In the genomic region with DNA sequence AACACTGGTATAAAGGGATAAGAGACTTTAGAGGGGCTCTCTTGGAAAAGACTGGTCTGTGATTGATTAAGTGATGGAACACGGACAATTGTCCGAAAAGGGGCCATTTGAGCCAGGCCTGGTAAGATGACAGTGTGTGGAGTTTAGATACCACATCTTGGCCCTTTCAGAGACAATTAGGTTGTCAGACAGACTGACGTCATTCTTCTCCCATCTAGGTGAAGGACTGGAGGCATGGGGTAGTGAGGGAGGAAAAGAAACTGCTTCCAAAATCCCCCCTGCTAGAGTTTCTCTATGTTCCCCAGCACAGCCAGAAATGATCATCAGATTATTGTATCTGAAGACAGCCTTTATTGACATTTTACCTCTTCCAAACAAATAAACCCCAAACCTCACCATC, we compare ENCODE assay signal across 28 cellular contexts.
"Had no signal": no experiment of that assay in that cellular context is flagged by ENCODE, and none has a peak within 500 bp of the region (broad histone marks: within the 10 kb centered on the region; RNA-seq: fewer than 3 reads in every experiment).

No MANE protein-coding gene starts in this region.

- H3K9me3 ChIP-seq: ovary, psoas muscle, stomach, thoracic aorta, thyroid gland, tibial nerve, upper lobe of left lung, vagina had no signal

- H3K27ac ChIP-seq: neural progenitor cell, ovary, parathyroid adenoma, psoas muscle, skin epidermis, stomach, thoracic aorta, thyroid gland, tibial nerve, upper lobe of left lung, vagina had no signal

- H3K36me3 Mint-ChIP-seq: naive B cell; naive thymus-derived CD8-positive, alpha-beta T cell; natural killer cell treated with Interleukin-12 subunit alpha and Interleukin-12 subunit beta and Interleukin-15 and Interleukin-18, amount 100 ng/mL, for 72 hours; neural progenitor cell; stimulated activated memory B cell treated with anti-CD40 and anti-IgM and Interleukin-4, amounts not matched to agents 10 μg/mL and 1 μg/mL and 100 μg/mL, for 72 hours had no signal

- H3K4me2 ChIP-seq: neural progenitor cell had no signal

- H3K27me3 ChIP-seq: neural progenitor cell, ovary, stomach, thyroid gland, tibial nerve, upper lobe of left lung, vagina had no signal

- H3K9me3 Mint-ChIP-seq: stimulated activated naive CD8-positive, alpha-beta T cell treated with anti-CD3 and anti-CD28 coated beads, Interleukin-15, Interleukin-2, amounts not matched to agents 100 ng/mL and 50 ng/mL, for 24 hours had no signal

- H3K36me3 ChIP-seq: neural progenitor cell, ovary, stomach, thoracic aorta, thyroid gland, tibial nerve, upper lobe of left lung, vagina had no signal

- H3K9ac ChIP-seq: neural progenitor cell, parathyroid adenoma had no signal

- H3K4me3 ChIP-seq: neural progenitor cell, ovary, psoas muscle, skin epidermis, stomach, thoracic aorta, thyroid gland, tibial nerve, upper lobe of left lung, vagina had no signal

- DNase-seq: naive B cell; naive thymus-derived CD8-positive, alpha-beta T cell; nephron progenitor cell; occipital lobe; ovary; posterior cingulate gyrus; psoas muscle; right cardiac atrium; stimulated activated CD4-positive, alpha-beta T cell treated with anti-CD3 and anti-CD28 coated beads, Interleukin-15, amount 100 ng/mL, for 24 hours; stimulated activated CD4-positive, alpha-beta T cell treated with anti-CD3 and anti-CD28 coated beads, Interleukin-2, amount 100 ng/mL, for 24 hours; stimulated activated CD4-positive, alpha-beta T cell treated with anti-CD3 and anti-CD28 coated beads, Interleukin-2, amount 100 ng/mL, for 48 hours; stimulated activated CD4-positive, alpha-beta T cell treated with anti-CD3 and anti-CD28 coated beads, Interleukin-4, amount 100 ng/mL, for 4 hours; stimulated activated CD8-positive, alpha-beta memory T cell treated with anti-CD3 and anti-CD28 coated beads, Interleukin-4, amount 100 ng/mL, for 48 hours; stimulated activated naive CD4-positive, alpha-beta T cell; stomach; thyroid gland; trophoblast cell; upper lobe of left lung had no signal

- H3K4me1 Mint-ChIP-seq: naive B cell; naive thymus-derived CD8-positive, alpha-beta T cell; stimulated activated memory B cell treated with anti-CD40 and anti-IgM and Interleukin-4, amounts not matched to agents 10 μg/mL and 1 μg/mL and 100 μg/mL, for 72 hours had no signal

- H3K79me2 ChIP-seq: parathyroid adenoma had no signal

- H3K27ac Mint-ChIP-seq: naive B cell; naive thymus-derived CD8-positive, alpha-beta T cell; natural killer cell treated with Interleukin-12 subunit alpha and Interleukin-12 subunit beta and Interleukin-15 and Interleukin-18, amount 100 ng/mL, for 72 hours; progenitor cell of endocrine pancreas; stimulated activated memory B cell treated with anti-CD40 and anti-IgM and Interleukin-4, amounts not matched to agents 10 μg/mL and 1 μg/mL and 100 μg/mL, for 72 hours; stimulated activated naive CD8-positive, alpha-beta T cell treated with anti-CD3 and anti-CD28 coated beads, Interleukin-15, Interleukin-2, amounts not matched to agents 100 ng/mL and 50 ng/mL, for 24 hours had no signal

- H2AFZ ChIP-seq: parathyroid adenoma had no signal

- H3K4me3 Mint-ChIP-seq: naive B cell; naive thymus-derived CD8-positive, alpha-beta T cell; natural killer cell treated with Interleukin-12 subunit alpha and Interleukin-12 subunit beta and Interleukin-15 and Interleukin-18, amount 100 ng/mL, for 72 hours; nephron progenitor cell; neural progenitor cell; stimulated activated memory B cell treated with anti-CD40 and anti-IgM and Interleukin-4, amounts not matched to agents 10 μg/mL and 1 μg/mL and 100 μg/mL, for 72 hours; stimulated activated naive CD8-positive, alpha-beta T cell treated with anti-CD3 and anti-CD28 coated beads, Interleukin-15, Interleukin-2, amounts not matched to agents 100 ng/mL and 50 ng/mL, for 24 hours had no signal

- H3K4me1 ChIP-seq: parathyroid adenoma, psoas muscle, stomach, thyroid gland, tibial nerve, upper lobe of left lung, vagina had no signal
